In the genomic region with DNA sequence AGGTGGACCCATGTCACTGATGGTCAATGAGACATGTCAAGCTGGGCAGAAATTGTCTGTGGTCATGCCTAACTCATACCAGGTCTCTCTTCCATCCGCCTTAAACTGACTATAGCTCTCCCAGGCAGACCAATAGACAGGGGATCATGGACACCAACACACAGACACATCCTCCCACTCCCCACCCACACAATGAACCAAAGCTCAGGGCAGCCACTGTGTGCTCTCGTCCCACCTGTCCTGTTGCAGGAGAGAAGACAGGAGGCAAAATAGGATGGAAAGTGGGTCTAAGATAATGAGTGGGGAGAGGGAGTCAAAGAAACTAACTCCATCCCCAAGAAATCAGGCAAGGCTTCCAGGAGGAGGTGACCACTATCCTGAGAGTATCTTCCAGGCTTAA, we compare ENCODE assay signal across 35 cellular contexts. TPM values are rescaled to one million over a fixed set of nuclear protein-coding genes. Genes with fewer than 3 reads are reported as not detected.
"Had no signal": no experiment of that assay in that cellular context is flagged by ENCODE, and none has a peak within 500 bp of the region (broad histone marks: within the 10 kb centered on the region; RNA-seq: fewer than 3 reads in every experiment).

No MANE protein-coding gene starts in this region.

- H3K4me1 ChIP-seq: neural progenitor cell, right lobe of liver, uterus had no signal

- H3K27ac ChIP-seq: left ventricle myocardium inferior, neural progenitor cell, neutrophil, ovary, right atrium auricular region, right lobe of liver, tibial nerve, uterus had no signal

- H3K9me3 ChIP-seq: left ventricle myocardium inferior, mucosa of descending colon, neutrophil, ovary, right atrium auricular region, right lobe of liver, tibial nerve, uterus had no signal

- H3K36me3 ChIP-seq: left ventricle myocardium inferior, neural progenitor cell, neutrophil, ovary, right atrium auricular region, right lobe of liver, tibial nerve, uterus had no signal

- H3K4me2 ChIP-seq: neural progenitor cell, smooth muscle cell had no signal

- FAIRE-seq: islet of Langerhans had no signal

- DNase-seq: hypothalamus; immature natural killer cell; left ventricle myocardium inferior; midbrain; naive thymus-derived CD4-positive, alpha-beta T cell; nephron progenitor cell; occipital lobe; ovary; stimulated activated CD4-positive, alpha-beta T cell treated with anti-CD3 and anti-CD28 coated beads, Interleukin-1b, Interleukin-23, amount 100 ng/mL, for 48 hours; stimulated activated CD4-positive, alpha-beta T cell treated with anti-CD3 and anti-CD28 coated beads, Interleukin-2, amount 100 ng/mL, for 48 hours; stimulated activated CD4-positive, alpha-beta T cell treated with anti-CD3 and anti-CD28 coated beads, Interleukin-4, amount 100 ng/mL, for 4 hours; stimulated activated CD8-positive, alpha-beta memory T cell treated with anti-CD3 and anti-CD28 coated beads, Interleukin-4, amount 100 ng/mL, for 48 hours; stimulated activated naive CD4-positive, alpha-beta T cell treated with Interleukin-2 at 50 U/mL for 16 hours; stimulated activated naive CD8-positive, alpha-beta T cell treated with anti-CD3 and anti-CD28 coated beads, Interleukin-15, amount 100 ng/mL, for 72 hours; substantia nigra; uterus had no signal

- H3K27me3 ChIP-seq: ovary had no signal

- H2AFZ ChIP-seq: neural progenitor cell had no signal

- H3K4me3 ChIP-seq: left ventricle myocardium inferior, lung, mucosa of descending colon, neural progenitor cell, ovary, right atrium auricular region, right lobe of liver, smooth muscle cell, tibial nerve, uterus had no signal

- H3K9ac ChIP-seq: neural progenitor cell had no signal

RNA-seq across cellular contexts. Expression of a gene that starts 3.2 kb away (rescaled TPM):
- total RNA-seq: kidney epithelial cell; left ventricle myocardium inferior; lower leg skin; mesenteric fat pad; naive thymus-derived CD4-positive, alpha-beta T cell; occipital lobe; pulmonary artery endothelial cell; renal cortical epithelial cell; right atrium auricular region; right lobe of liver; skeletal muscle tissue; smooth muscle cell; temporal lobe; ureter; uterus had no signal
- polyA plus RNA-seq: immature natural killer cell; naive thymus-derived CD4-positive, alpha-beta T cell; smooth muscle cell had no signal

RNA-seq across cellular contexts. Expression of a gene that starts 8.3 kb away (rescaled TPM):
- total RNA-seq: kidney epithelial cell; left ventricle myocardium inferior; lower leg skin; lung; mesenteric fat pad; myocyte; naive thymus-derived CD4-positive, alpha-beta T cell; occipital lobe; ovary; progenitor cell of endocrine pancreas; pulmonary artery endothelial cell; renal cortical epithelial cell; right atrium auricular region; right lobe of liver; skeletal muscle tissue; smooth muscle cell; temporal lobe; tibial nerve; ureter; uterus had no signal
- polyA plus RNA-seq: immature natural killer cell; lung; naive thymus-derived CD4-positive, alpha-beta T cell; ovary; smooth muscle cell had no signal
